In genomic region chr18:59357928-59358327, GRCh38 we compare ENCODE assay signal across 8 cellular contexts. TPM values are rescaled to one million over a fixed set of nuclear protein-coding genes. Genes with fewer than 3 reads are reported as not detected.
DNase-seq lines count a peak whose midpoint lies in the region; ATAC-seq, FAIRE-seq and TF ChIP-seq lines count a peak whose summit lies in the region.

No MANE protein-coding gene starts in this region.

- peak; percentile 18; the same call in 2 of the 3 replicates for ATAC-seq in GM12878
- ATAC-seq in left colon: peak; percentile 24
- peak; percentile 46 for ATAC-seq in thoracic aorta (ENCODE audit: insufficient number of reproducible peaks, low FRiP score, low read depth)
- no peak for ATAC-seq in HG02678 (IDR thresholded peaks at IDR 0.05; ENCODE audit: unreplicated experiment)
- no peak for ATAC-seq in HG02884 (IDR thresholded peaks at IDR 0.05; ENCODE audit: unreplicated experiment)

- WGBS in GM12878 (ENCODE audit: insufficient coverage, insufficient replicate concordance, low lambda C conversion rate, missing lambda C conversion rate): under 1% methylated on average over 4 of the region's 4 CpGs

- no peak overlapping the region for H2AFZ ChIP-seq in GM12878 (ENCODE audit: control insufficient read depth, low read depth, low read length)

- intact Hi-C loops in GM12878 (cut with micrococcal nuclease; ENCODE audit: unreplicated experiment) (loop anchor here (2.0 to 10.0 kb wide), 2 partner anchors 215 to 547 kb away; no protein-coding TSS in a partner anchor), left colon (cut with DNase I, micrococcal nuclease) (no loop called here)

- peak overlapping the region; percentile 89 for H3K4me2 ChIP-seq in GM12878 (ENCODE audit: control insufficient read depth, insufficient read depth)

- no peak for TF ChIP-seq POLR2A in GM12878 (IDR thresholded peaks at IDR 0.05; ENCODE audit: low read depth, low read length)

- H3K9me3 ChIP-seq in GM12878 (replicated peaks; ENCODE audit: control insufficient read depth, insufficient read depth, low read length): no peaks in the 10 kb centered on the region
- H3K9me3 ChIP-seq in thoracic aorta: no peaks in the 10 kb centered on the region

- H3K27ac ChIP-seq in GM12878 (ENCODE audit: control insufficient read depth, insufficient read depth) (peak overlapping the region; percentile 77), thoracic aorta (peak overlapping the region; percentile 81 to 86)

- no peak for TF ChIP-seq RAD21 in GM12878 (IDR thresholded peaks at IDR 0.05; ENCODE audit: insufficient read depth, low read depth, low read length)

- H4K20me1 ChIP-seq in GM12878 (ENCODE audit: control insufficient read depth, insufficient read depth): no peaks in the 10 kb centered on the region

- H3K79me2 ChIP-seq in GM12878 (ENCODE audit: control insufficient read depth, insufficient read depth, low read length): peaks cover 48% of the 10 kb centered on the region

- DNase-seq in GM03348 (ENCODE audit: low spot score): peak; percentile 38
- peak; percentile 86 for DNase-seq in M059J (ENCODE audit: low read depth)
- no peak for DNase-seq in GM12878 (ENCODE audit: low read depth, low spot score)
- DNase-seq in left colon: no peak
- no peak for DNase-seq in thoracic aorta (ENCODE audit: low spot score)
- no peak for DNase-seq in activated CD8-positive, alpha-beta memory T cell treated with anti-CD3 and anti-CD28 coated beads, Interleukin-2, amount 50 U/mL, for 48 hours

- peak overlapping the region; percentile 91 for H3K9ac ChIP-seq in GM12878 (ENCODE audit: control insufficient read depth, insufficient read depth, low read length)

- POLR2A ChIA-PET in GM12878 (lab: Charles Lee): interaction anchor here (0.6 kb wide), 1 partner anchor 1018 kb away, joined by 3 read pairs; no protein-coding TSS in a partner anchor

- FAIRE-seq in GM12878 (lab: Jason Lieb, UNC): no peak

- H3K4me1 ChIP-seq in GM12878 (ENCODE audit: control insufficient read depth, insufficient read depth, low read length) (peaks cover 3% of the 10 kb centered on the region; the same call in 1 of the 2 replicates), thoracic aorta (ENCODE audit: control insufficient read depth in 1 of 2, low read depth in 2 of 2) (peaks cover 13 to 34% of the 10 kb centered on the region in 2 donors)

- in situ Hi-C loops in GM12878 (cut with MboI): no loop called here

- CTCF ChIA-PET in GM12878 (lab: Yijun Ruan, JAX): interaction anchor here (4.0 kb wide), 1 partner anchor 44 kb away, joined by 24 read pairs; no protein-coding TSS in a partner anchor

- BruUV-seq in GM12878 (replicated peaks; lab: Mats Ljungman, UMichigan): TSS peak; percentile 63

- TF ChIP-seq CTCF in GM12878 (IDR thresholded peaks at IDR 0.05 in 2 of 3, conservative IDR thresholded peaks at IDR 0.05 in 1 of 3; ENCODE audit: control insufficient read depth in 2 of 3, extremely low read depth in 1 of 3, insufficient read depth in 1 of 3, low read depth in 3 of 3, low read length in 3 of 3) (no peak), thoracic aorta (IDR thresholded peaks at IDR 0.05) (no peak)

- H3K4me3 ChIP-seq in GM12878 (peak overlapping the region; percentile 68), thoracic aorta (peak overlapping the region; percentile 98)

- no peaks in the 10 kb centered on the region for H3K27me3 ChIP-seq in GM12878 (replicated peaks in 1 of 2; ENCODE audit: control insufficient read depth in 2 of 2, insufficient read depth in 2 of 2, low read length in 1 of 2)
- no peaks in the 10 kb centered on the region for H3K27me3 ChIP-seq in thoracic aorta (replicated peaks; ENCODE audit: insufficient read depth)

- SMC1A ChIA-PET in GM12878 (lab: Charles Lee; ENCODE audit: uncharacterized antibody, unreplicated experiment): interaction anchor here (0.6 to 1.0 kb wide), 2 partner anchors 15 to 45 kb away, joined by 3 read pairs; no protein-coding TSS in a partner anchor

- RAD21 ChIA-PET in GM12878 (lab: Charles Lee; ENCODE audit: unreplicated experiment): interaction anchor here (0.5 to 0.7 kb wide), 2 partner anchors 12 to 218 kb away, joined by 4 read pairs; partner anchors contain the start of gene SEC11C

- H3K36me3 ChIP-seq in GM12878 (ENCODE audit: control insufficient read depth in 2 of 2, insufficient read depth in 2 of 2, low read length in 1 of 2): peaks cover 0 to 14% of the 10 kb centered on the region in 2 experiments; a peak in 1 of 4 replicates
- H3K36me3 ChIP-seq in thoracic aorta: peaks cover 8% of the 10 kb centered on the region

- TF ChIP-seq EP300 in GM12878 (IDR thresholded peaks at IDR 0.05; ENCODE audit: borderline replicate concordance in 1 of 2, control insufficient read depth in 1 of 2, low read depth in 2 of 2, low read length in 2 of 2): no peak

TF ChIP-seq in GM12878, 131 proteins besides CTCF, POLR2A, EP300 and RAD21 (continues in another document):
- TF ChIP-seq SKIL (IDR thresholded peaks at IDR 0.05; ENCODE audit: low read depth, poor library complexity, severe bottlenecking) (no peak), NR2F1 (conservative IDR thresholded peaks at IDR 0.05) (no peak)

RNA-seq across cellular contexts. Expression of gene LMAN1, which starts 1.1 kb away (rescaled TPM):
- 229 and 276 TPM in 2 replicates for total RNA-seq in M059J (2014; rRNA removed; shearing (Covaris generic))
- total RNA-seq in GM12878 (2013; cell fraction: nucleolus; rRNA removed): 181 and 191 TPM in 2 replicates
- 69.4 and 78.1 TPM in 2 replicates for total RNA-seq in GM12878 (2014; rRNA removed)
- total RNA-seq in GM12878 (2014; rRNA removed; fragmentation: Illumina TruSeq; extraction: Trizol): 71.1 and 71.2 TPM in 2 replicates
- total RNA-seq in GM12878 (2021): 66.7 and 71.4 TPM in 2 replicates
- 38.7 TPM for polyA plus RNA-seq in GM12878 (2011; ENCODE audit: low read depth)
- 78.9 and 122 TPM in 2 replicates for polyA plus RNA-seq in GM12878 (2011; rRNA removed)
- polyA plus RNA-seq in GM12878 (2011; cell fraction: cytosol; rRNA removed): 38.8 and 41.6 TPM in 2 replicates
- 45.2 and 49.1 TPM in 2 replicates for polyA plus RNA-seq in GM12878 (2011; cell fraction: nucleus; rRNA removed)
- 72.1 and 73.5 TPM in 2 replicates for polyA plus RNA-seq in GM12878 (2012)
- 58.6 and 81.4 TPM in 2 replicates for polyA plus RNA-seq in GM12878 (2014; fragmentation: Illumina TruSeq; extraction: Trizol)
- polyA plus RNA-seq in GM12878 (2014; fragmentation: Nextera tagmentation; extraction: Ambion mirVana): 10 to 100 TPM; 15.0 to 20.3 TPM
- 45.6 and 47.9 TPM in 2 replicates for polyA plus RNA-seq in GM12878 (2014; rRNA removed)
- polyA plus RNA-seq in GM12878 (2016; fragmentation: Nextera tagmentation; extraction: Ambion mirVana): 10 to 100 TPM; 65.7 to 72.5 TPM
- 49.1 and 55.5 TPM in 2 replicates for polyA minus RNA-seq in GM12878 (2011; rRNA and poly(A)+ RNA removed)
- 56.6 and 62.9 TPM in 2 replicates for polyA minus RNA-seq in GM12878 (2011; cell fraction: cytosol; rRNA and poly(A)+ RNA removed)
- 38.3 and 54.6 TPM in 2 replicates for polyA minus RNA-seq in GM12878 (2011; cell fraction: nucleus; rRNA and poly(A)+ RNA removed)
- 10 to 100 TPM; 44.1 to 46.8 TPM for total RNA-seq in left colon
- total RNA-seq in thoracic aorta: 10 to 100 TPM; 57.4 to 72.5 TPM

RNA-seq across cellular contexts. Expression of gene CPLX4, which starts 39.5 kb away (rescaled TPM):
- total RNA-seq in M059J (2014; rRNA removed; shearing (Covaris generic)): not detected in 2 replicates
- not detected in 2 replicates for total RNA-seq in GM12878 (2013; cell fraction: nucleolus; rRNA removed)
- total RNA-seq in GM12878 (2014; rRNA removed) (not detected in 2 replicates), GM12878 (2014; rRNA removed; fragmentation: Illumina TruSeq; extraction: Trizol) (not detected in 2 replicates), GM12878 (2021) (not detected in 2 replicates), left colon (not detected), thoracic aorta (not detected)
- polyA plus RNA-seq in GM12878 (2011; ENCODE audit: low read depth): not detected
- polyA plus RNA-seq in GM12878 (2011; rRNA removed) (not detected in 2 replicates), GM12878 (2014; fragmentation: Illumina TruSeq; extraction: Trizol) (not detected in 2 replicates), GM12878 (2014; fragmentation: Nextera tagmentation; extraction: Ambion mirVana) (not detected), GM12878 (2014; rRNA removed) (not detected in 2 replicates), GM12878 (2016; fragmentation: Nextera tagmentation; extraction: Ambion mirVana) (not detected)
- polyA plus RNA-seq in GM12878 (2011; cell fraction: cytosol; rRNA removed): not detected in 2 replicates
- polyA plus RNA-seq in GM12878 (2011; cell fraction: nucleus; rRNA removed): not detected in 2 replicates
- not detected in 2 replicates for polyA plus RNA-seq in GM12878 (2012)
- not detected in 2 replicates for polyA minus RNA-seq in GM12878 (2011; rRNA and poly(A)+ RNA removed)
- polyA minus RNA-seq in GM12878 (2011; cell fraction: cytosol; rRNA and poly(A)+ RNA removed): not detected in 2 replicates
- polyA minus RNA-seq in GM12878 (2011; cell fraction: nucleus; rRNA and poly(A)+ RNA removed): not detected in 2 replicates

Comparison
In these comparisons a context has a peak if more than half of its experiments do, and no peak if none do; other contexts are left out.
1. DNase-seq: peak in GM03348 (single experiment) and M059J (single experiment); none in GM12878 (single experiment), left colon (0 of 2), thoracic aorta (single experiment) and activated CD8-positive, alpha-beta memory T cell treated with anti-CD3 and anti-CD28 coated beads, Interleukin-2, amount 50 U/mL, for 48 hours (single experiment).
2. ATAC-seq: peak in GM12878 (single experiment), left colon (single experiment) and thoracic aorta (single experiment); none in HG02678 (single experiment) and HG02884 (single experiment).